ENCODE assay signal across 24 cellular contexts in the genomic region with DNA sequence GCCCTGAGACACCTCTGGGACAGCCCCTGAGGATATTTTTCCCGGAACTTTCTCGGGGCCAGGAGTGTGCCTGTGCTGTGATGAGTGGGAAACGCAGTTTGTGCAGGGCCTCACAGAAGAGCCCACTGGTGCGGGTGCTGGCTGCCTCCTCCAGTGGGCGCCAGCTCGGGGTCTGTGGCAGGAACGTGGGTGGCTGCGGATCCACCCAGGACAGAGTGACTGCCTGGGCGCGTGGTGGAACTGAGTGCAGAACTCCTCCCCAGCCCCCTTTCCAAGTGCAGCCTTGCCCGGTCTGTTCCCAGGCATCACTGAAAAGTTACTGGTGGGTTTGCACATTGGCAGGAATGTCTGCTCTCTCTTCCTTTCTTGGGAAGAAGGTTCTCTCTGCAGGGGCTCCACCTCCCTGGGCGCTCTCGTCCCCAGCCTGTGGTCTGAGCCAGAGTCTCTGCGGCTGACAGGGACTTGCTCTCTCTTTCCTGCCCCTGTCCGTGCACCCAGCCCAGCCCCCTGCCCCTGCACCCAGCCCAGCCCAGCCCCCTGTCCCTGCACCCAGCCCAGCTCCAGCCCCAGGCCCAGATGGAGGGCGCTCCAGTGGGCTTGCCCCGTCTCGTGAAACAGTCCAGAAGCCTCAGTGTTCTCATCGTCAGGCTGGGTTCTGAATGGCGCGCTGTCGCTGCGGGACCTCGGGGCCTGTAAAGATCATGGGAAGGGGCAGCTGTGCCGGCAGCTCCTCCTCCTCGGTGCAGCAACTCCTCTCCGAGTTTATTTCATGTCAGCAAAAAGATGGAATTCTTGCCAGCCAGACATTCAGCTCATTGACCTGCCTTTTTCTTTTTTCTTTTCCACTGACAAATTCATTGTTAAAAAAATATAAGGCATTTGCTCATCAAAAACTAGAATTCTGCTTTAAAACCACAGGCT.
DNase-seq lines count a peak whose midpoint lies in the region; ATAC-seq, FAIRE-seq and TF ChIP-seq lines count a peak whose summit lies in the region.
"Had no signal": no experiment of that assay in that cellular context is flagged by ENCODE, and none has a peak within 500 bp of the region (broad histone marks: within the 10 kb centered on the region; RNA-seq: fewer than 3 reads in every experiment).

No MANE protein-coding gene starts in this region.

- no peaks in the 10 kb centered on the region for H3K9me3 Mint-ChIP-seq in effector memory CD8-positive, alpha-beta T cell
- H3K9me3 Mint-ChIP-seq in type B pancreatic cell, result no peaks in the 10 kb centered on the region
- H3K9me3 Mint-ChIP-seq: mesothelial cell of epicardium; natural killer cell treated with Interleukin-12 subunit alpha and Interleukin-12 subunit beta and Interleukin-15 and Interleukin-18, amount 100 ng/mL, for 72 hours had no signal

- H2AK5ac ChIP-seq in H1 (ENCODE audit: low read depth, low read length), result no peak overlapping the region

- DNase-seq in GM12864 (ENCODE audit: low read depth) (no peak), H1 (ENCODE audit: low read depth in 1 of 2, low spot score in 2 of 2) (no peak), posterior vena cava (ENCODE audit: low spot score) (peak; percentile 65), type B pancreatic cell (ENCODE audit: extremely low spot score, unreplicated experiment) (no peak), NCI-H2107 treated with DMSO at 0.1 percent for 48 hours (lab: John Stamatoyannopoulos, UW; ENCODE audit: unreplicated experiment) (no peak), Kasumi-1 (lab: John Stamatoyannopoulos, UW) (no peak)
- no peak for DNase-seq in effector memory CD8-positive, alpha-beta T cell
- DNase-seq: activated CD4-positive, alpha-beta T cell treated with anti-CD3 and anti-CD28 coated beads, Interleukin-2, amount 50 U/mL, for 4 hours; activated CD8-positive, alpha-beta memory T cell treated with anti-CD3 and anti-CD28 coated beads, Interleukin-2, amount 50 U/mL, for 48 hours; activated effector memory CD4-positive, alpha-beta T cell treated with Interleukin-2 at 50 U/mL for 16 hours; AML-193; caudate nucleus; foreskin melanocyte; kidney glomerular epithelial cell; MG63; NCI-H146; stimulated activated CD4-positive, alpha-beta T cell treated with anti-CD3 and anti-CD28 coated beads, Interleukin-2, amount 100 ng/mL, for 48 hours had no signal

- no peak; a peak in 1 of 4 replicates for TF ChIP-seq RAD21 in H1 (IDR thresholded peaks at IDR 0.05 in 1 of 2, conservative IDR thresholded peaks at IDR 0.05 in 1 of 2; ENCODE audit: low read depth in 2 of 2, low read length in 2 of 2)

- H3K27ac ChIP-seq in OCI-LY1 (ENCODE audit: low read depth, low read length, poor library complexity, severe bottlenecking) (peak overlapping the region; percentile 98), H1 (ENCODE audit: low read depth, low read length) (no peak overlapping the region)
- H3K27ac ChIP-seq: skin epidermis, VCaP had no signal

- H3K4ac ChIP-seq in H1 (replicated peaks; ENCODE audit: insufficient read length, low read depth, low read length), result no peak overlapping the region

- H3K56ac ChIP-seq in H1 (replicated peaks; ENCODE audit: insufficient read length, low read depth, low read length), result no peak overlapping the region

- peak overlapping the region; percentile 38; the same call in 1 of the 2 replicates for H4K8ac ChIP-seq in H1 (ENCODE audit: extremely low read depth, insufficient read depth, low read length)

- no peaks in the 10 kb centered on the region for H4K20me1 ChIP-seq in OCI-LY1 (ENCODE audit: insufficient read depth, low read length)
- no peaks in the 10 kb centered on the region for H4K20me1 ChIP-seq in H1 (replicated peaks in 1 of 2; ENCODE audit: control insufficient read depth in 1 of 2, insufficient read depth in 2 of 2, low read length in 2 of 2)

- H2BK20ac ChIP-seq in H1 (ENCODE audit: low read length), result no peak overlapping the region

- no peaks in the 10 kb centered on the region for H3K23me2 ChIP-seq in H1 (ENCODE audit: low read depth, low read length)

- no peaks in the 10 kb centered on the region for H3K9me2 ChIP-seq in OCI-LY1 (ENCODE audit: low read depth, low read length)

- H3K27me3 ChIP-seq in OCI-LY1 (ENCODE audit: insufficient read depth, low read length) (no peaks in the 10 kb centered on the region), H1 (replicated peaks in 1 of 4; ENCODE audit: control insufficient read depth in 3 of 4, extremely low read depth in 1 of 4, insufficient read depth in 3 of 4, low read length in 3 of 4) (no peaks in the 10 kb centered on the region)
- H3K27me3 ChIP-seq: MG63 had no signal

- CTCF ChIA-PET in H1 (lab: Charles Lee; ENCODE audit: partially characterized antibody), result interaction anchor here (0.9 kb wide), 1 partner anchor 14 kb away, joined by 3 read pairs; no protein-coding TSS in a partner anchor

- H3K4me2 ChIP-seq in OCI-LY1 (ENCODE audit: low read length), result peak overlapping the region; percentile 64
- no peak overlapping the region for H3K4me2 ChIP-seq in H1 (ENCODE audit: insufficient read depth in 1 of 2, low read depth in 2 of 2, low read length in 2 of 2)

- no peak overlapping the region for H2BK12ac ChIP-seq in H1 (ENCODE audit: low read depth, low read length)

- no peak overlapping the region for H2BK120ac ChIP-seq in H1 (replicated peaks; ENCODE audit: low read depth, low read length)

- no peaks in the 10 kb centered on the region for H3K9me3 ChIP-seq in OCI-LY1 (ENCODE audit: low read length)
- no peaks in the 10 kb centered on the region for H3K9me3 ChIP-seq in H1 (ENCODE audit: insufficient read depth in 2 of 2, low read depth in 1 of 2, low read length in 1 of 2)
- H3K9me3 ChIP-seq: MG63 had no signal

- POLR2A ChIA-PET in H1 (lab: Charles Lee; ENCODE audit: partially characterized antibody), result no interaction called here

- no peaks in the 10 kb centered on the region for H3K4me1 Mint-ChIP-seq in effector memory CD8-positive, alpha-beta T cell (ENCODE audit: low read depth in 2 of 2)
- H3K4me1 Mint-ChIP-seq in type B pancreatic cell (ENCODE audit: unreplicated experiment), result peaks cover 5% of the 10 kb centered on the region

- no peaks in the 10 kb centered on the region for H3K79me1 ChIP-seq in H1 (ENCODE audit: low read depth, low read length)

- no peak for ATAC-seq in effector memory CD8-positive, alpha-beta T cell (replicated peaks)
- ATAC-seq: natural killer cell treated with Interleukin-12 subunit alpha and Interleukin-12 subunit beta and Interleukin-15 and Interleukin-18, amount 100 ng/mL, for 72 hours; Panc1 had no signal

- no peak overlapping the region for H3K14ac ChIP-seq in H1 (ENCODE audit: insufficient read length)

- H3K9ac ChIP-seq in OCI-LY1 (ENCODE audit: low read length), result peak overlapping the region; percentile 70
- no peak overlapping the region for H3K9ac ChIP-seq in H1 (replicated peaks in 1 of 4; ENCODE audit: extremely low read depth in 1 of 4, low read depth in 3 of 4, low read length in 3 of 4)

- H3K4me3 Mint-ChIP-seq in effector memory CD8-positive, alpha-beta T cell, result no peak overlapping the region
- H3K4me3 Mint-ChIP-seq in type B pancreatic cell, result no peak overlapping the region
- H3K4me3 Mint-ChIP-seq: mesothelial cell of epicardium; natural killer cell treated with Interleukin-12 subunit alpha and Interleukin-12 subunit beta and Interleukin-15 and Interleukin-18, amount 100 ng/mL, for 72 hours had no signal

- no peak for FAIRE-seq in H1 (lab: Jason Lieb, UNC)

- H3F3A ChIP-seq in OCI-LY1 (ENCODE audit: insufficient read depth, low read length), result no peaks in the 10 kb centered on the region; the same call in 1 of the 2 replicates

- H3K79me2 ChIP-seq in OCI-LY1 (ENCODE audit: insufficient read depth, low read length), result no peaks in the 10 kb centered on the region
- no peaks in the 10 kb centered on the region for H3K79me2 ChIP-seq in H1 (ENCODE audit: control insufficient read depth in 1 of 2, insufficient read depth in 2 of 2, low read length in 2 of 2)

- H3K18ac ChIP-seq in H1 (ENCODE audit: extremely low read depth, low read length), result no peak overlapping the region

- no peak overlapping the region for H2BK15ac ChIP-seq in H1 (ENCODE audit: low read length)

- peaks cover 55% of the 10 kb centered on the region for H3K4me1 ChIP-seq in OCI-LY1 (ENCODE audit: insufficient read depth, low read length, severe bottlenecking)
- H3K4me1 ChIP-seq in H1 (replicated peaks in 1 of 4; ENCODE audit: control insufficient read depth in 3 of 4, insufficient read depth in 4 of 4, low read length in 3 of 4), result peaks cover 0 to 10% (median 6%) of the 10 kb centered on the region in 4 experiments; a peak in 4 of 7 replicates

- TF ChIP-seq POLR2A in H1 (IDR thresholded peaks at IDR 0.05; ENCODE audit: control extremely low read depth in 1 of 2, low read depth in 2 of 2, low read length in 2 of 2), result no peak

- TF ChIP-seq EP300 in H1 (IDR thresholded peaks at IDR 0.05; ENCODE audit: borderline replicate concordance in 1 of 2, low read depth in 2 of 2, low read length in 2 of 2), result no peak

- H4K5ac ChIP-seq in H1 (ENCODE audit: insufficient read length, low read depth, low read length), result no peak overlapping the region

- H3K23ac ChIP-seq in H1 (ENCODE audit: insufficient read length), result no peak overlapping the region

- intact Hi-C loops in posterior vena cava (cut with DNase I), result no loop called here

- peaks cover 30% of the 10 kb centered on the region for H3K36me3 Mint-ChIP-seq in effector memory CD8-positive, alpha-beta T cell (ENCODE audit: insufficient read depth)
- H3K36me3 Mint-ChIP-seq in type B pancreatic cell, result peaks cover 6% of the 10 kb centered on the region

- H3K27ac Mint-ChIP-seq in effector memory CD8-positive, alpha-beta T cell, result no peak overlapping the region
- H3K27ac Mint-ChIP-seq in type B pancreatic cell, result no peak overlapping the region
- H3K27ac Mint-ChIP-seq: mesothelial cell of epicardium; natural killer cell treated with Interleukin-12 subunit alpha and Interleukin-12 subunit beta and Interleukin-15 and Interleukin-18, amount 100 ng/mL, for 72 hours had no signal

- no peak overlapping the region for H3K4me3 ChIP-seq in GM12864 (ENCODE audit: low read depth, low read length)
- peak overlapping the region; percentile 52 for H3K4me3 ChIP-seq in OCI-LY1 (ENCODE audit: low read depth, low read length, poor library complexity, severe bottlenecking)
- no peak overlapping the region for H3K4me3 ChIP-seq in H1 (ENCODE audit: extremely low read depth in 1 of 4, insufficient read depth in 2 of 4, low read depth in 3 of 4, low read length in 4 of 4)
- H3K4me3 ChIP-seq: MG63, skin epidermis had no signal

- WGBS in H1 (ENCODE audit: extremely low coverage in 1 of 2, insufficient coverage in 1 of 2, insufficient read length in 1 of 2, insufficient replicate concordance in 2 of 2, low coverage in 1 of 2, low lambda C conversion rate in 2 of 2, missing lambda C conversion rate in 1 of 2), 2 experiments, result 93% methylated on average over 23 of the region's 27 CpGs; no CpG with 5 or more reads in 1 of the 2 experiments

- peak; percentile 1 for TF ChIP-seq CTCF in GM12864 (IDR thresholded peaks at IDR 0.05; ENCODE audit: low read depth, low read length, missing control alignments)
- TF ChIP-seq CTCF in OCI-LY1 (IDR thresholded peaks at IDR 0.05; ENCODE audit: low read length), result peak; percentile 30; the same call in 1 of the 2 replicates
- TF ChIP-seq CTCF in H1 (IDR thresholded peaks at IDR 0.05; ENCODE audit: control extremely low read depth in 1 of 3, insufficient read depth in 1 of 3, low read depth in 1 of 3, low read length in 3 of 3), result peak in 2 of 3 experiments; percentile 25 to 33; a peak in 2 of 4 replicates
- no peak for TF ChIP-seq CTCF in type B pancreatic cell (conservative IDR thresholded peaks at IDR 0.05)

- H3K27me3 Mint-ChIP-seq in effector memory CD8-positive, alpha-beta T cell, result no peaks in the 10 kb centered on the region
- no peaks in the 10 kb centered on the region for H3K27me3 Mint-ChIP-seq in type B pancreatic cell
- H3K27me3 Mint-ChIP-seq: natural killer cell treated with Interleukin-12 subunit alpha and Interleukin-12 subunit beta and Interleukin-15 and Interleukin-18, amount 100 ng/mL, for 72 hours; progenitor cell of endocrine pancreas had no signal

- H3K36me3 ChIP-seq in OCI-LY1 (ENCODE audit: insufficient read depth, low read length) (peaks cover 9% of the 10 kb centered on the region), H1 (ENCODE audit: control insufficient read depth in 2 of 4, insufficient read depth in 4 of 4, low read length in 3 of 4) (peaks cover 0 to 8% (median 4%) of the 10 kb centered on the region in 4 experiments; a peak in 2 of 8 replicates)
- H3K36me3 ChIP-seq: MG63 had no signal

- H4K91ac ChIP-seq in H1 (replicated peaks; ENCODE audit: insufficient read length, low read length), result no peak overlapping the region

- H2BK5ac ChIP-seq in H1 (ENCODE audit: low read depth, low read length), result 0 out of 2 replicates have a peak overlapping the region, but pooled peaks have one; percentile 16

- H2AFZ ChIP-seq in OCI-LY1 (ENCODE audit: low read length) (no peak overlapping the region), H1 (ENCODE audit: low read length) (no peak overlapping the region)
